9 cellular contexts compared by ENCODE assay signal in the genomic region with DNA sequence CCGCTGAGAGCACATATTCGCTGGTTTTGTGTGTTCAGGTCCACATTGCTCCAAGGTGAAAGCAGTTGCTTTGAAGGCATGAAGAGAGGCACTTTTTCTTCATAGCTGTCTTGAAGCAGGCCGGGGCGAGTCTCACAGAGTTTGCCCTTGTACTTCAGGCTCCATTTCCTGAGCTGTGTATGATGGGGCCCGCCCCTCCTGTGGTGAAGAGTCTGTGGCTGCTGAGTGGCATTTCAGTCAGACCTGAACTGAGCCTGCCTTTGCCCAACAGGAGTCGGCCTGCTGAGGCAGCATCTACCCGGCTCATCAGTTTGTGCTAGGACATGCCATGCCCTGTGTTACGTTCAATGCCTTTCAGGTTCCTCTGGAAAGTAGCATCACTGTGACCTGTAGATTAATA. TPM values are rescaled to one million over a fixed set of nuclear protein-coding genes. Genes with fewer than 3 reads are reported as not detected.
DNase-seq lines count a peak whose midpoint lies in the region; ATAC-seq and TF ChIP-seq lines count a peak whose summit lies in the region.
"Had no signal": no experiment of that assay in that cellular context is flagged by ENCODE, and none has a peak within 500 bp of the region (broad histone marks: within the 10 kb centered on the region; RNA-seq: fewer than 3 reads in every experiment).

No MANE protein-coding gene starts in this region.

- H3K4me2 ChIP-seq in neural progenitor cell = no peak overlapping the region

- H2AFZ ChIP-seq in neural progenitor cell (replicated peaks) = no peak overlapping the region

- H3K9ac ChIP-seq in neural progenitor cell = no peak overlapping the region

- H3K27ac Mint-ChIP-seq in activated CD8-positive, alpha-beta T cell treated with anti-CD3 and anti-CD28 coated beads for 36 hours = peak overlapping the region; percentile 96
- H3K27ac Mint-ChIP-seq in type B pancreatic cell (no peak overlapping the region), neural progenitor cell (no peak overlapping the region)

- H4K20me1 ChIP-seq in neural progenitor cell (ENCODE audit: low read depth) = no peaks in the 10 kb centered on the region

- no peaks in the 10 kb centered on the region for H3K9me3 ChIP-seq in neural progenitor cell (ENCODE audit: low read depth)

- no peak for TF ChIP-seq CTCF in activated CD8-positive, alpha-beta T cell treated with anti-CD3 and anti-CD28 coated beads for 36 hours (IDR thresholded peaks at IDR 0.05)
- TF ChIP-seq CTCF in GM10248 (IDR thresholded peaks at IDR 0.05; ENCODE audit: control extremely low read depth, extremely low read depth, low read depth, missing control alignments) (no peak), type B pancreatic cell (conservative IDR thresholded peaks at IDR 0.05) (no peak), neural progenitor cell (IDR thresholded peaks at IDR 0.05) (no peak)

- no peak overlapping the region for H3K27ac ChIP-seq in neural progenitor cell

- H3K27me3 ChIP-seq in neural progenitor cell = no peaks in the 10 kb centered on the region

- H3K9me3 Mint-ChIP-seq in activated CD8-positive, alpha-beta T cell treated with anti-CD3 and anti-CD28 coated beads for 36 hours = no peaks in the 10 kb centered on the region
- no peaks in the 10 kb centered on the region for H3K9me3 Mint-ChIP-seq in type B pancreatic cell
- no peaks in the 10 kb centered on the region for H3K9me3 Mint-ChIP-seq in neural progenitor cell

- peak; percentile 95 for DNase-seq in activated CD8-positive, alpha-beta T cell treated with anti-CD3 and anti-CD28 coated beads for 36 hours
- DNase-seq in left ventricle myocardium superior = no peak
- peak; percentile 61 to 76 for DNase-seq in stimulated activated CD8-positive, alpha-beta memory T cell treated with anti-CD3 and anti-CD28 coated beads, Interleukin-7, amount 100 ng/mL, for 48 hours (ENCODE audit: extremely low read depth in 1 of 2, low read depth in 1 of 2)
- no peak for DNase-seq in NCI-H526 treated with DMSO at 0.1 percent for 48 hours (lab: John Stamatoyannopoulos, UW)
- DNase-seq in GM10248 (ENCODE audit: extremely low spot score) = no peak
- no peak for DNase-seq in type B pancreatic cell (ENCODE audit: extremely low spot score, unreplicated experiment)
- no peak for DNase-seq in neural progenitor cell (ENCODE audit: low spot score)

- H3K4me3 ChIP-seq in neural progenitor cell = no peak overlapping the region

- H3K4me1 Mint-ChIP-seq in activated CD8-positive, alpha-beta T cell treated with anti-CD3 and anti-CD28 coated beads for 36 hours (ENCODE audit: low read depth) = peaks cover 90% of the 10 kb centered on the region
- no peaks in the 10 kb centered on the region for H3K4me1 Mint-ChIP-seq in type B pancreatic cell (ENCODE audit: unreplicated experiment)
- peaks cover 5% of the 10 kb centered on the region for H3K4me1 Mint-ChIP-seq in neural progenitor cell

- H3K4me1 ChIP-seq in neural progenitor cell = no peaks in the 10 kb centered on the region

- ATAC-seq in HG03095 (IDR thresholded peaks at IDR 0.05; ENCODE audit: unreplicated experiment) (peak; percentile 51), left ventricle myocardium superior (peak; percentile 41)
- ATAC-seq in activated CD8-positive, alpha-beta T cell treated with anti-CD3 and anti-CD28 coated beads for 36 hours = peak; percentile 93

- no peaks in the 10 kb centered on the region for H3F3A ChIP-seq in neural progenitor cell (ENCODE audit: low read depth)

- H3K4me3 Mint-ChIP-seq in activated CD8-positive, alpha-beta T cell treated with anti-CD3 and anti-CD28 coated beads for 36 hours = peak overlapping the region; percentile 70
- H3K4me3 Mint-ChIP-seq in type B pancreatic cell (no peak overlapping the region), neural progenitor cell (no peak overlapping the region)

- H3K79me2 ChIP-seq in neural progenitor cell (ENCODE audit: low read depth) = no peaks in the 10 kb centered on the region

- H3K36me3 Mint-ChIP-seq in activated CD8-positive, alpha-beta T cell treated with anti-CD3 and anti-CD28 coated beads for 36 hours (ENCODE audit: low read depth) = peaks cover 42% of the 10 kb centered on the region
- H3K36me3 Mint-ChIP-seq in type B pancreatic cell = no peaks in the 10 kb centered on the region
- H3K36me3 Mint-ChIP-seq in neural progenitor cell = peaks cover 10% of the 10 kb centered on the region

- no peaks in the 10 kb centered on the region for H3K36me3 ChIP-seq in neural progenitor cell

- POLR2A ChIA-PET in activated CD8-positive, alpha-beta T cell treated with anti-CD3 and anti-CD28 coated beads for 36 hours (lab: Charles Lee) = interaction anchor here (0.5 to 14.8 kb wide), 4 partner anchors 8 to 689 kb away, joined by 3 to 227 read pairs (median 44); no protein-coding TSS in a partner anchor
- POLR2A ChIA-PET in GM10248 (lab: Yijun Ruan, JAX) = no interaction called here

- intact Hi-C loops in activated CD8-positive, alpha-beta T cell treated with anti-CD3 and anti-CD28 coated beads for 36 hours (cut with micrococcal nuclease) = no loop called here
- intact Hi-C loops in left ventricle myocardium superior (cut with micrococcal nuclease) = no loop called here

- no peaks in the 10 kb centered on the region for H3K27me3 Mint-ChIP-seq in activated CD8-positive, alpha-beta T cell treated with anti-CD3 and anti-CD28 coated beads for 36 hours
- H3K27me3 Mint-ChIP-seq in type B pancreatic cell (no peaks in the 10 kb centered on the region), neural progenitor cell (ENCODE audit: insufficient read depth, low read depth) (no peaks in the 10 kb centered on the region)

- CTCF ChIA-PET in activated CD8-positive, alpha-beta T cell treated with anti-CD3 and anti-CD28 coated beads for 36 hours (lab: Charles Lee) = interaction anchor here (1.0 to 4.9 kb wide), 6 partner anchors 10 to 245 kb away, joined by 3 to 24 read pairs (median 6); no protein-coding TSS in a partner anchor
- CTCF ChIA-PET in GM10248 (lab: Yijun Ruan, JAX) = interaction anchor here (1.0 to 3.2 kb wide), 5 partner anchors 9 to 36 kb away, joined by 3 to 10 read pairs (median 5); no protein-coding TSS in a partner anchor

RNA-seq across cellular contexts. Expression of gene C1QTNF9, which starts 44.4 kb away (rescaled TPM):
- not detected for total RNA-seq in activated CD8-positive, alpha-beta T cell treated with anti-CD3 and anti-CD28 coated beads for 36 hours
- 3.9 TPM for total RNA-seq in left ventricle myocardium superior
- not detected in 2 replicates for total RNA-seq in type B pancreatic cell (ENCODE audit: low replicate concordance)
- total RNA-seq in neural progenitor cell (ENCODE audit: low replicate concordance) = not detected in 2 replicates
- total RNA-seq: glomerular endothelial cell had no signal

Comparison
In these comparisons a context has a peak if more than half of its experiments do, and no peak if none do; other contexts are left out.
1. ATAC-seq: peak in every context shown above with its lines; median percentile 93 in activated CD8-positive, alpha-beta T cell treated with anti-CD3 and anti-CD28 coated beads for 36 hours; 51 in HG03095; 41 in left ventricle myocardium superior.
2. DNase-seq: peak in activated CD8-positive, alpha-beta T cell treated with anti-CD3 and anti-CD28 coated beads for 36 hours (single experiment) and stimulated activated CD8-positive, alpha-beta memory T cell treated with anti-CD3 and anti-CD28 coated beads, Interleukin-7, amount 100 ng/mL, for 48 hours (2 of 2); none in left ventricle myocardium superior (single experiment), NCI-H526 treated with DMSO at 0.1 percent for 48 hours (single experiment), GM10248 (single experiment), type B pancreatic cell (single experiment) and neural progenitor cell (single experiment).